8 cellular contexts compared by ENCODE assay signal in the genomic region with DNA sequence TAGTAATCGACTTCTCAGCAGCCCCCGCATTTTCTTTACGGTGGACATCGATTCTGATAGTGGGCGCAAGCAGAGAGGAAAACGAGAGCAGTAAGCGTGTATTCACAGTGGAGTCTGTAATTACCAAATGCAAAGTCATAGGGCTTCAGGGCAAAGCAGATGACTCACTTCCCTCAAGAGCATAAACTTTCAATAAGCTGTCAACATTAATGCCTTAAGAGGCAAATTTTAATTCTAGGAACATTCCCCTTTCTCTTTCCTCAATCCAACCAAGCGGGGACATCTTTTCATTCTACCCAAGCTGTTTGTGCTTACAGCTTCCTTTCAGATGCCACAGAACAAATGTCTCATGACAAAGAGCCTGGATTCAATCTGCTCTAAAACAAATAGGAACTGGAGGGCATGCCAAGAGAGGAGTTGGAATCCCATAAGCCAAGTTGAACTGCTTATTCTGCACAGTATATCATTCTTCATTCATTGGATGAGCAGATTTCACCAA. TPM values are rescaled to one million over a fixed set of nuclear protein-coding genes. Genes with fewer than 3 reads are reported as not detected.
DNase-seq lines count a peak whose midpoint lies in the region; ATAC-seq and TF ChIP-seq lines count a peak whose summit lies in the region.

No MANE protein-coding gene starts in this region.

- H3K27me3 Mint-ChIP-seq in naive B cell: no peaks in the 10 kb centered on the region

- in situ Hi-C loops in Caki2 (cut with HindIII; ENCODE audit: low pct_unique_long_range_greater_than_20kb, low sequenced_read_pairs): no loop called here

- no peaks in the 10 kb centered on the region for H3K9me3 ChIP-seq in adipocyte (ENCODE audit: control insufficient read depth, low read length)

- H3K27ac Mint-ChIP-seq in naive B cell: peak overlapping the region in 4 of 6 donors; percentile 25 to 87 (median 68)

- peak overlapping the region; percentile 30 to 94 (median 84) for H3K4me3 Mint-ChIP-seq in naive B cell

- peaks cover 29% of the 10 kb centered on the region for H3K4me1 ChIP-seq in adipocyte (ENCODE audit: control insufficient read depth, insufficient read depth, low read length)

- peak overlapping the region; percentile 47 for H3K4me3 ChIP-seq in adipocyte (ENCODE audit: low read length)

- H3K36me3 ChIP-seq in adipocyte (ENCODE audit: control insufficient read depth, insufficient read depth, low read length, severe bottlenecking): no peaks in the 10 kb centered on the region

- H3K36me3 Mint-ChIP-seq in naive B cell: no peaks in the 10 kb centered on the region

- ATAC-seq in naive B cell (ENCODE audit: low read depth in 2 of 2) (no peak), HG03097 (IDR thresholded peaks at IDR 0.05; ENCODE audit: low FRiP score, unreplicated experiment) (no peak), GM21447 (IDR thresholded peaks at IDR 0.05; ENCODE audit: unreplicated experiment) (no peak)

- H3K9me3 Mint-ChIP-seq in naive B cell: no peaks in the 10 kb centered on the region

- no peak for TF ChIP-seq CTCF in GM10266 (IDR thresholded peaks at IDR 0.05; ENCODE audit: control insufficient read depth, insufficient read depth, low read depth, missing control alignments)

- no peak overlapping the region for H3K9ac ChIP-seq in adipocyte (ENCODE audit: low read length)

- no peaks in the 10 kb centered on the region for H3K27me3 ChIP-seq in adipocyte (replicated peaks; ENCODE audit: control insufficient read depth, insufficient read depth, low read length)

- peak; percentile 88 for DNase-seq in Caki2 (ENCODE audit: low read depth)
- peak; percentile 86 for DNase-seq in LHCN-M2 (ENCODE audit: low read depth)
- peak; percentile 89 for DNase-seq in adipocyte (ENCODE audit: low read depth)
- no peak for DNase-seq in naive B cell
- no peak for DNase-seq in GM10266 (ENCODE audit: extremely low spot score)
- no peak for DNase-seq in NCI-H2171 (lab: John Stamatoyannopoulos, UW)

- peaks cover 25 to 30% (median 26%) of the 10 kb centered on the region in 3 donors for H3K4me1 Mint-ChIP-seq in naive B cell

RNA-seq across cellular contexts. Expression of a gene that starts 48.6 kb away (rescaled TPM):
- total RNA-seq in Caki2 (2014; rRNA removed; shearing (Covaris generic); ENCODE audit: low replicate concordance): 77.0 and 98.7 TPM in 2 replicates
- 72.8 and 76.8 TPM in 2 replicates for total RNA-seq in LHCN-M2 (2014; rRNA removed)
- polyA plus RNA-seq in LHCN-M2 (2012): 102 TPM
- 10 to 100 TPM; 46.2 to 78.3 (median 55.1) TPM for polyA plus RNA-seq in naive B cell (ENCODE audit: low read depth in 6 of 6)

Comparison
In these comparisons a context has a peak if more than half of its experiments do, and no peak if none do; other contexts are left out.
1. DNase-seq: peak in Caki2 (single experiment), LHCN-M2 (single experiment) and adipocyte (single experiment); none in naive B cell (single experiment), GM10266 (single experiment) and NCI-H2171 (single experiment).